Comparison of ENCODE assay signal across 1 cellular context in genomic region chr16:1895949-1896675, GRCh38.
TF ChIP-seq lines count a peak whose summit lies in the region.

No MANE protein-coding gene starts in this region.

TF ChIP-seq in A549, 52 proteins besides CTCF, POLR2A, EP300 and RAD21:
- TF ChIP-seq MAFK (IDR thresholded peaks at IDR 0.05; ENCODE audit: partially characterized antibody) (no peak), SMC3 (IDR thresholded peaks at IDR 0.05) (no peak), ESRRA (IDR thresholded peaks at IDR 0.05; ENCODE audit: borderline replicate concordance, low read length) (no peak), CBX8 (IDR thresholded peaks at IDR 0.05) (no peak), ZNF302 (CRISPR knock-in tag; IDR thresholded peaks at IDR 0.05) (no peak), CEBPB (IDR thresholded peaks at IDR 0.05) (no peak), HOXB13 (CRISPR knock-in tag; IDR thresholded peaks at IDR 0.05; ENCODE audit: low read depth) (no peak), FOSB (CRISPR knock-in tag; IDR thresholded peaks at IDR 0.05) (no peak), MAX (IDR thresholded peaks at IDR 0.05) (no peak), ZFP36 (IDR thresholded peaks at IDR 0.05; ENCODE audit: borderline replicate concordance, partially characterized antibody) (no peak), CBX2 (IDR thresholded peaks at IDR 0.05; ENCODE audit: borderline replicate concordance, low read depth) (no peak)
